In the genomic region with DNA sequence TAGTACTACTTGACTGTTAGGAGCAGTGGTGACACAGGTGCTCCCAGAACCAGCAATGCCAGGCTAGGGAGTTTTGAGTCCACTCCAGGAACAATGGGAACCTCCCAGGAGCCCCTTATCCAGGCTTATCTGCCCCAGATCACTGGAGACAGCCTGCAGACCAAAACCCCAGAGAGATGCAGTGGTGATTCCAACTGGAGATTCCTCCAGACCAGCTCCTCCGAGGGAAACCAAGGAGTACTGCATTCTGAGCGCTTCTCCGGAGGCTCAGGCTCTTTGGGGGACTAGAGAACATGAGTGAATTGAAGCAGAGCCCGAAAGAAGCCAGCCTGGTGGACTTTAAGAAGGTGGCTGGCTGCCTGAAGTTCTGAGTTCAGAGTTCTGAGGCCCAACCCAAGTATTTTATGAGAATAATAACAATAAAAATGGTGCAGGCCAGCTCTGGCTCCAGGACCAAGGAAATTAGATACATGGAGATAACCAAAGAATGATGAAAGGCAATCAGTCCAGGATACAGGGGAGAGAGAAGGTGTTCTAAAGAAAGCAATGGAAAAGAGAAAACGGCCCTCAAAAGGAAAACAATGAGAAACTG, we compare ENCODE assay signal across 9 cellular contexts. TPM values are rescaled to one million over a fixed set of nuclear protein-coding genes. Genes with fewer than 3 reads are reported as not detected.
DNase-seq lines count a peak whose midpoint lies in the region; TF ChIP-seq lines count a peak whose summit lies in the region.
"Had no signal": no experiment of that assay in that cellular context is flagged by ENCODE, and none has a peak within 500 bp of the region (broad histone marks: within the 10 kb centered on the region; RNA-seq: fewer than 3 reads in every experiment).

No MANE protein-coding gene starts in this region.

- H3K27me3 Mint-ChIP-seq in activated naive CD4-positive, alpha-beta T cell treated with anti-CD3 and anti-CD28 coated beads, Interleukin-2, amount 10 ng/mL, durations not matched to agents 7 days and 5 days: no peaks in the 10 kb centered on the region
- H3K27me3 Mint-ChIP-seq in activated T-helper 1 cell treated with anti-CD3 and anti-CD28 coated beads, Interleukin-12 subunit alpha, Interleukin-12 subunit beta, Interleukin-2, Interleukin-4 antibody, amounts not matched to agents 30 ng/mL and 10 ng/mL and 1 ng/mL, durations not matched to agents 14 hours and 24 hours and 36 hours (ENCODE audit: insufficient read depth): no peaks in the 10 kb centered on the region

- H3K9me3 Mint-ChIP-seq in activated naive CD4-positive, alpha-beta T cell treated with anti-CD3 and anti-CD28 coated beads, Interleukin-2, amount 10 ng/mL, durations not matched to agents 7 days and 5 days: no peaks in the 10 kb centered on the region
- no peaks in the 10 kb centered on the region for H3K9me3 Mint-ChIP-seq in activated T-helper 1 cell treated with anti-CD3 and anti-CD28 coated beads, Interleukin-12 subunit alpha, Interleukin-12 subunit beta, Interleukin-2, Interleukin-4 antibody, amounts not matched to agents 30 ng/mL and 10 ng/mL and 1 ng/mL, durations not matched to agents 14 hours and 24 hours and 36 hours

- H3K27me3 ChIP-seq in liver (ENCODE audit: control insufficient read depth in 4 of 4, insufficient read depth in 4 of 4, low read length in 3 of 4): no peaks in the 10 kb centered on the region
- H3K27me3 ChIP-seq in tibial artery: no peaks in the 10 kb centered on the region

- H3K4me3 Mint-ChIP-seq in activated naive CD4-positive, alpha-beta T cell treated with anti-CD3 and anti-CD28 coated beads, Interleukin-2, amount 10 ng/mL, durations not matched to agents 7 days and 5 days: peak overlapping the region; percentile 92
- peak overlapping the region; percentile 89 for H3K4me3 Mint-ChIP-seq in activated T-helper 1 cell treated with anti-CD3 and anti-CD28 coated beads, Interleukin-12 subunit alpha, Interleukin-12 subunit beta, Interleukin-2, Interleukin-4 antibody, amounts not matched to agents 30 ng/mL and 10 ng/mL and 1 ng/mL, durations not matched to agents 14 hours and 24 hours and 36 hours

- no peak for TF ChIP-seq CTCF in liver (IDR thresholded peaks at IDR 0.05; ENCODE audit: low read depth, low read length, missing input control)
- TF ChIP-seq CTCF in tibial artery (IDR thresholded peaks at IDR 0.05): no peak

- no peaks in the 10 kb centered on the region for H3K9me3 ChIP-seq in liver (ENCODE audit: control insufficient read depth in 4 of 4, low read length in 3 of 4)
- no peaks in the 10 kb centered on the region for H3K9me3 ChIP-seq in tibial artery

- intact Hi-C loops in activated T-helper 1 cell treated with anti-CD3 and anti-CD28 coated beads, Interleukin-12 subunit alpha, Interleukin-12 subunit beta, Interleukin-2, Interleukin-4 antibody, amounts not matched to agents 30 ng/mL and 10 ng/mL and 1 ng/mL, durations not matched to agents 14 hours and 24 hours and 36 hours (cut with micrococcal nuclease): loop anchor here (5.0 kb wide), 1 partner anchor 37 kb away; no protein-coding TSS in a partner anchor
- intact Hi-C loops in tibial artery (cut with DNase I; ENCODE audit: low total_unique reads): no loop called here

- CTCF ChIA-PET in activated naive CD4-positive, alpha-beta T cell treated with anti-CD3 and anti-CD28 coated beads, Interleukin-2, amount 10 ng/mL, durations not matched to agents 7 days and 5 days (lab: Charles Lee): no interaction called here

- no peaks in the 10 kb centered on the region for H3K36me3 ChIP-seq in liver (ENCODE audit: control insufficient read depth in 4 of 4, insufficient read depth in 3 of 4, low read depth in 1 of 4, low read length in 3 of 4)
- H3K36me3 ChIP-seq in tibial artery: peaks cover 0 to 28% (median 13%) of the 10 kb centered on the region in 3 donors

- peak overlapping the region; percentile 16 to 84 (median 76) for H3K4me3 ChIP-seq in liver (ENCODE audit: low read depth in 1 of 3, low read length in 3 of 3)
- peak overlapping the region; percentile 65 to 69 for H3K4me3 ChIP-seq in tibial artery

- H3K27ac Mint-ChIP-seq in activated naive CD4-positive, alpha-beta T cell treated with anti-CD3 and anti-CD28 coated beads, Interleukin-2, amount 10 ng/mL, durations not matched to agents 7 days and 5 days: peak overlapping the region; percentile 75
- H3K27ac Mint-ChIP-seq in activated T-helper 1 cell treated with anti-CD3 and anti-CD28 coated beads, Interleukin-12 subunit alpha, Interleukin-12 subunit beta, Interleukin-2, Interleukin-4 antibody, amounts not matched to agents 30 ng/mL and 10 ng/mL and 1 ng/mL, durations not matched to agents 14 hours and 24 hours and 36 hours: peak overlapping the region; percentile 83

- no peak for TF ChIP-seq RAD21 in liver (IDR thresholded peaks at IDR 0.05)

- H3K4me1 Mint-ChIP-seq in activated naive CD4-positive, alpha-beta T cell treated with anti-CD3 and anti-CD28 coated beads, Interleukin-2, amount 10 ng/mL, durations not matched to agents 7 days and 5 days: peaks cover 27% of the 10 kb centered on the region
- peaks cover 21% of the 10 kb centered on the region for H3K4me1 Mint-ChIP-seq in activated T-helper 1 cell treated with anti-CD3 and anti-CD28 coated beads, Interleukin-12 subunit alpha, Interleukin-12 subunit beta, Interleukin-2, Interleukin-4 antibody, amounts not matched to agents 30 ng/mL and 10 ng/mL and 1 ng/mL, durations not matched to agents 14 hours and 24 hours and 36 hours (ENCODE audit: low read depth)

- peak overlapping the region; percentile 42 to 67 for H3K27ac ChIP-seq in liver (ENCODE audit: low read depth in 1 of 2, low read length in 2 of 2)
- H3K27ac ChIP-seq in tibial artery: no peak overlapping the region

- 68% methylated on average over 5 of the region's 5 CpGs for WGBS in liver

- DNase-seq in activated naive CD4-positive, alpha-beta T cell treated with anti-CD3 and anti-CD28 coated beads, Interleukin-2, amount 10 ng/mL, durations not matched to agents 7 days and 5 days: no peak
- DNase-seq in activated naive CD4-positive, alpha-beta T cell (lab: John Stamatoyannopoulos, UW): no peak
- DNase-seq in activated T-helper 1 cell treated with anti-CD3 and anti-CD28 coated beads, Interleukin-12 subunit alpha, Interleukin-12 subunit beta, Interleukin-2, Interleukin-4 antibody, amounts not matched to agents 30 ng/mL and 10 ng/mL and 1 ng/mL, durations not matched to agents 14 hours and 24 hours and 36 hours (ENCODE audit: low spot score): no peak
- no peak for DNase-seq in tibial artery
- DNase-seq in AML-193 (lab: John Stamatoyannopoulos, UW): no peak
- DNase-seq in OCI-M1 (lab: John Stamatoyannopoulos, UW): no peak
- DNase-seq in Ammon's horn (ENCODE audit: low spot score): no peak
- DNase-seq: stimulated activated naive CD4-positive, alpha-beta T cell treated with Interleukin-2 at 50 U/mL for 16 hours had no signal

- peaks cover 14% of the 10 kb centered on the region for H3K36me3 Mint-ChIP-seq in activated naive CD4-positive, alpha-beta T cell treated with anti-CD3 and anti-CD28 coated beads, Interleukin-2, amount 10 ng/mL, durations not matched to agents 7 days and 5 days
- H3K36me3 Mint-ChIP-seq in activated T-helper 1 cell treated with anti-CD3 and anti-CD28 coated beads, Interleukin-12 subunit alpha, Interleukin-12 subunit beta, Interleukin-2, Interleukin-4 antibody, amounts not matched to agents 30 ng/mL and 10 ng/mL and 1 ng/mL, durations not matched to agents 14 hours and 24 hours and 36 hours (ENCODE audit: low read depth): peaks cover 11% of the 10 kb centered on the region

- peak overlapping the region in 1 of 2 donors; percentile 33 for H3K9ac ChIP-seq in liver (ENCODE audit: low read depth in 1 of 2, low read length in 2 of 2)

- peaks cover 22 to 78% (median 64%) of the 10 kb centered on the region in 4 donors for H3K4me1 ChIP-seq in liver (ENCODE audit: control insufficient read depth in 4 of 4, insufficient read depth in 4 of 4, low read length in 3 of 4)
- peaks cover 0 to 33% (median 15%) of the 10 kb centered on the region in 4 donors for H3K4me1 ChIP-seq in tibial artery

TF ChIP-seq in liver, 16 proteins besides CTCF, POLR2A, EP300 and RAD21 (continues in another document):
- TF ChIP-seq EGR1 (IDR thresholded peaks at IDR 0.05; ENCODE audit: low read depth in 2 of 2) (no peak), FOXA1 (IDR thresholded peaks at IDR 0.05) (no peak), GABPA (IDR thresholded peaks at IDR 0.05 in 1 of 2, conservative IDR thresholded peaks at IDR 0.05 in 1 of 2) (no peak)

RNA-seq across cellular contexts. Expression of a gene that starts 1.3 kb away (rescaled TPM):
- total RNA-seq in activated T-helper 1 cell treated with anti-CD3 and anti-CD28 coated beads, Interleukin-12 subunit alpha, Interleukin-12 subunit beta, Interleukin-2, Interleukin-4 antibody, amounts not matched to agents 30 ng/mL and 10 ng/mL and 1 ng/mL, durations not matched to agents 14 hours and 24 hours and 36 hours: 13.6 and 15.0 TPM in 2 replicates
- 10 to 100 TPM in 1 of 2 donors, 1 to 10 TPM in 1; 7.6 to 19.9 TPM for total RNA-seq in liver
- polyA plus RNA-seq in liver: 1 to 10 TPM; 5.5 to 6.7 TPM

RNA-seq across cellular contexts. Expression of a gene that starts 2.4 kb away (rescaled TPM):
- total RNA-seq in activated T-helper 1 cell treated with anti-CD3 and anti-CD28 coated beads, Interleukin-12 subunit alpha, Interleukin-12 subunit beta, Interleukin-2, Interleukin-4 antibody, amounts not matched to agents 30 ng/mL and 10 ng/mL and 1 ng/mL, durations not matched to agents 14 hours and 24 hours and 36 hours: 0.59 and 0.91 TPM in 2 replicates
- total RNA-seq in liver: 10 to 100 TPM in 1 of 2 donors, 1 to 10 TPM in 1; 2.0 to 32.7 TPM
- polyA plus RNA-seq in liver: 10 to 100 TPM; 36.9 to 66.1 TPM

RNA-seq across cellular contexts. Expression of a gene that starts 36.1 kb away (rescaled TPM):
- 17.7 and 18.4 TPM in 2 replicates for total RNA-seq in activated T-helper 1 cell treated with anti-CD3 and anti-CD28 coated beads, Interleukin-12 subunit alpha, Interleukin-12 subunit beta, Interleukin-2, Interleukin-4 antibody, amounts not matched to agents 30 ng/mL and 10 ng/mL and 1 ng/mL, durations not matched to agents 14 hours and 24 hours and 36 hours
- total RNA-seq in liver: 1 to 10 TPM; 3.9 to 6.4 TPM
- 1 to 10 TPM; 3.9 to 4.6 TPM for polyA plus RNA-seq in liver

RNA-seq across cellular contexts. Expression of a gene that starts 42.5 kb away (rescaled TPM):
- total RNA-seq in activated T-helper 1 cell treated with anti-CD3 and anti-CD28 coated beads, Interleukin-12 subunit alpha, Interleukin-12 subunit beta, Interleukin-2, Interleukin-4 antibody, amounts not matched to agents 30 ng/mL and 10 ng/mL and 1 ng/mL, durations not matched to agents 14 hours and 24 hours and 36 hours: 162 and 165 TPM in 2 replicates
- total RNA-seq in liver: 10 to 100 TPM; 40.1 to 95.4 TPM
- 10 to 100 TPM; 36.7 to 63.5 TPM for polyA plus RNA-seq in liver

Comparison
In these comparisons a context has a peak if more than half of its experiments do, and no peak if none do; other contexts are left out.
1. H3K27ac ChIP-seq: peak in liver (2 of 2); none in tibial artery (0 of 2).